ENCODE assay signal across 22 cellular contexts in the genomic region with DNA sequence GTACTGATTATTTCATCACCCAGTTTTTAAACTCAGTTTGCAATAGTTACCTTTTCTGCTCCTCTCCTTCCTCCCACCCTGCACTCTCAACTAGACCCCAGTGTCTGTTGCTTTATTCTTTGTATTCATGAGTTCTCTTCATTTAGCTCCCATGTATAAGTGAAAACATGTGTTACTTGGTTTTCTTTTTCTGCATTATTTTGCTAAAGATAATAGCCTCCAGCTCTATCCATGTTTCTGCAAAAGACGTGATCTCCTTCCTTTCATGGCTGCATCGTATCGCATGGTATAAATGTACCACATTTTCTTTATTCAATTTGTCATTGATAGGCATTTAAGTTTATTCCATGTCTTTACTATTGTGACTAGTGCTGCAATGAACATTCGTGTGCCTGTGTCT.
"Had no signal": no experiment of that assay in that cellular context is flagged by ENCODE, and none has a peak within 500 bp of the region (broad histone marks: within the 10 kb centered on the region; RNA-seq: fewer than 3 reads in every experiment).

No MANE protein-coding gene starts in this region.

- FAIRE-seq: bronchial epithelial cell had no signal

- H3K4me3 Mint-ChIP-seq: activated CD4-positive, alpha-beta memory T cell treated with anti-CD3 and anti-CD28 coated beads, Interleukin-2, amount 10 ng/mL, durations not matched to agents 7 days and 5 days; activated CD4-positive, alpha-beta T cell treated with anti-CD3 and anti-CD28 coated beads for 36 hours; activated naive CD8-positive, alpha-beta T cell treated with anti-CD3 and anti-CD28 coated beads, Interleukin-2, amount 10 ng/mL, durations not matched to agents 7 days and 5 days; activated T-helper 17 cell treated with anti-CD3 and anti-CD28 coated beads, Interleukin-2, amount 50 U/mL, for 72 hours had no signal

- H3K27ac ChIP-seq: ascending aorta, body of pancreas, KMS-11, WERI-Rb-1 had no signal

- H3K9me3 ChIP-seq: body of pancreas had no signal

- DNase-seq: activated CD4-positive, alpha-beta memory T cell treated with anti-CD3 and anti-CD28 coated beads, Interleukin-2, amount 10 ng/mL, durations not matched to agents 7 days and 5 days; activated CD4-positive, alpha-beta T cell treated with anti-CD3 and anti-CD28 coated beads for 36 hours; activated CD4-positive, alpha-beta T cell treated with anti-CD3 and anti-CD28 coated beads, Interleukin-2, amount 50 U/mL, for 1 hour; activated naive CD4-positive, alpha-beta T cell treated with anti-CD3 and anti-CD28 coated beads, Interleukin-2, amount 50 U/mL, for 16 hours; activated naive CD8-positive, alpha-beta T cell treated with anti-CD3 and anti-CD28 coated beads, Interleukin-2, amount 10 ng/mL, durations not matched to agents 7 days and 5 days; activated T-cell treated with anti-CD3 and anti-CD28 coated beads for 4 hours; activated T-cell treated with anti-CD3 and anti-CD28 coated beads, Interleukin-2, amount 50 U/mL, for 48 hours; body of pancreas; central memory CD4-positive, alpha-beta T cell; NCI-H1105; NCI-H1436; NCI-H1694 treated with DMSO at 0.1 percent for 48 hours; NCI-H2029 treated with DMSO at 0.1 percent for 48 hours; NCI-H446; NCI-H524; SHP77 treated with DMSO at 0.1 percent for 48 hours; T-helper 1 cell; WERI-Rb-1 had no signal

- H3K9ac ChIP-seq: KMS-11 had no signal

- H3K36me3 ChIP-seq: ascending aorta, WERI-Rb-1 had no signal

- H3K4me3 ChIP-seq: ascending aorta, body of pancreas had no signal

- H3K4me1 Mint-ChIP-seq: activated CD4-positive, alpha-beta memory T cell treated with anti-CD3 and anti-CD28 coated beads, Interleukin-2, amount 10 ng/mL, durations not matched to agents 7 days and 5 days; activated CD4-positive, alpha-beta T cell treated with anti-CD3 and anti-CD28 coated beads for 36 hours; activated naive CD8-positive, alpha-beta T cell treated with anti-CD3 and anti-CD28 coated beads, Interleukin-2, amount 10 ng/mL, durations not matched to agents 7 days and 5 days; activated T-helper 17 cell treated with anti-CD3 and anti-CD28 coated beads, Interleukin-2, amount 50 U/mL, for 72 hours had no signal

- H3K36me3 Mint-ChIP-seq: activated naive CD8-positive, alpha-beta T cell treated with anti-CD3 and anti-CD28 coated beads, Interleukin-2, amount 10 ng/mL, durations not matched to agents 7 days and 5 days had no signal

- H3K27ac Mint-ChIP-seq: activated CD4-positive, alpha-beta memory T cell treated with anti-CD3 and anti-CD28 coated beads, Interleukin-2, amount 10 ng/mL, durations not matched to agents 7 days and 5 days; activated CD4-positive, alpha-beta T cell treated with anti-CD3 and anti-CD28 coated beads for 36 hours; activated naive CD8-positive, alpha-beta T cell treated with anti-CD3 and anti-CD28 coated beads, Interleukin-2, amount 10 ng/mL, durations not matched to agents 7 days and 5 days; activated T-helper 17 cell treated with anti-CD3 and anti-CD28 coated beads, Interleukin-2, amount 50 U/mL, for 72 hours had no signal

- H3K27me3 Mint-ChIP-seq: activated CD4-positive, alpha-beta memory T cell treated with anti-CD3 and anti-CD28 coated beads, Interleukin-2, amount 10 ng/mL, durations not matched to agents 7 days and 5 days; activated CD4-positive, alpha-beta T cell treated with anti-CD3 and anti-CD28 coated beads for 36 hours; activated naive CD8-positive, alpha-beta T cell treated with anti-CD3 and anti-CD28 coated beads, Interleukin-2, amount 10 ng/mL, durations not matched to agents 7 days and 5 days; activated T-helper 17 cell treated with anti-CD3 and anti-CD28 coated beads, Interleukin-2, amount 50 U/mL, for 72 hours had no signal

- ATAC-seq: activated CD4-positive, alpha-beta T cell treated with anti-CD3 and anti-CD28 coated beads for 36 hours; activated T-helper 17 cell treated with anti-CD3 and anti-CD28 coated beads, Interleukin-2, amount 50 U/mL, for 72 hours; body of pancreas had no signal
